In the genomic region with DNA sequence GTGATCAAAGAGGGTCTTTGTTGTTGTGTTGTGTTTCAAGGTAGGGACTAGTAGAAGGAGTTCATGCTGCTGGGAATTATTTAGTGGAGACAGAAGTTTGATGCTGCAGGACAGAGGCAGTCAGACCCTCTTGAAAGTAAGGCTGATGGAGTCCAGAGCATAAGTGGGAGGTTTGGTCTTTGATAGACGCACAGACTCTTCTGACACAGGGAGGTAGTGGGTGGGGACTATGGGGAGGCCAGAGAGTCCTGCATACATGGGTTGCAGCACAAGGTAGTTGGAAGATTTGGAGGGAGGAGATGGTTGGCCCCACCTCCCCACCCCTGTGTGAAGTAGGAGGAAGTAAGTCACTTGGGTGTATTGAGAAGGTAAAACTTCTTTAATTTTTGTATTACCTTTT, we compare ENCODE assay signal across 1 cellular context.
TF ChIP-seq lines count a peak whose summit lies in the region.

No MANE protein-coding gene starts in this region.

TF ChIP-seq in GM23338, 12 proteins besides CTCF, POLR2A, EP300 and RAD21 (continued from another document):
- TF ChIP-seq, protein P1, sequence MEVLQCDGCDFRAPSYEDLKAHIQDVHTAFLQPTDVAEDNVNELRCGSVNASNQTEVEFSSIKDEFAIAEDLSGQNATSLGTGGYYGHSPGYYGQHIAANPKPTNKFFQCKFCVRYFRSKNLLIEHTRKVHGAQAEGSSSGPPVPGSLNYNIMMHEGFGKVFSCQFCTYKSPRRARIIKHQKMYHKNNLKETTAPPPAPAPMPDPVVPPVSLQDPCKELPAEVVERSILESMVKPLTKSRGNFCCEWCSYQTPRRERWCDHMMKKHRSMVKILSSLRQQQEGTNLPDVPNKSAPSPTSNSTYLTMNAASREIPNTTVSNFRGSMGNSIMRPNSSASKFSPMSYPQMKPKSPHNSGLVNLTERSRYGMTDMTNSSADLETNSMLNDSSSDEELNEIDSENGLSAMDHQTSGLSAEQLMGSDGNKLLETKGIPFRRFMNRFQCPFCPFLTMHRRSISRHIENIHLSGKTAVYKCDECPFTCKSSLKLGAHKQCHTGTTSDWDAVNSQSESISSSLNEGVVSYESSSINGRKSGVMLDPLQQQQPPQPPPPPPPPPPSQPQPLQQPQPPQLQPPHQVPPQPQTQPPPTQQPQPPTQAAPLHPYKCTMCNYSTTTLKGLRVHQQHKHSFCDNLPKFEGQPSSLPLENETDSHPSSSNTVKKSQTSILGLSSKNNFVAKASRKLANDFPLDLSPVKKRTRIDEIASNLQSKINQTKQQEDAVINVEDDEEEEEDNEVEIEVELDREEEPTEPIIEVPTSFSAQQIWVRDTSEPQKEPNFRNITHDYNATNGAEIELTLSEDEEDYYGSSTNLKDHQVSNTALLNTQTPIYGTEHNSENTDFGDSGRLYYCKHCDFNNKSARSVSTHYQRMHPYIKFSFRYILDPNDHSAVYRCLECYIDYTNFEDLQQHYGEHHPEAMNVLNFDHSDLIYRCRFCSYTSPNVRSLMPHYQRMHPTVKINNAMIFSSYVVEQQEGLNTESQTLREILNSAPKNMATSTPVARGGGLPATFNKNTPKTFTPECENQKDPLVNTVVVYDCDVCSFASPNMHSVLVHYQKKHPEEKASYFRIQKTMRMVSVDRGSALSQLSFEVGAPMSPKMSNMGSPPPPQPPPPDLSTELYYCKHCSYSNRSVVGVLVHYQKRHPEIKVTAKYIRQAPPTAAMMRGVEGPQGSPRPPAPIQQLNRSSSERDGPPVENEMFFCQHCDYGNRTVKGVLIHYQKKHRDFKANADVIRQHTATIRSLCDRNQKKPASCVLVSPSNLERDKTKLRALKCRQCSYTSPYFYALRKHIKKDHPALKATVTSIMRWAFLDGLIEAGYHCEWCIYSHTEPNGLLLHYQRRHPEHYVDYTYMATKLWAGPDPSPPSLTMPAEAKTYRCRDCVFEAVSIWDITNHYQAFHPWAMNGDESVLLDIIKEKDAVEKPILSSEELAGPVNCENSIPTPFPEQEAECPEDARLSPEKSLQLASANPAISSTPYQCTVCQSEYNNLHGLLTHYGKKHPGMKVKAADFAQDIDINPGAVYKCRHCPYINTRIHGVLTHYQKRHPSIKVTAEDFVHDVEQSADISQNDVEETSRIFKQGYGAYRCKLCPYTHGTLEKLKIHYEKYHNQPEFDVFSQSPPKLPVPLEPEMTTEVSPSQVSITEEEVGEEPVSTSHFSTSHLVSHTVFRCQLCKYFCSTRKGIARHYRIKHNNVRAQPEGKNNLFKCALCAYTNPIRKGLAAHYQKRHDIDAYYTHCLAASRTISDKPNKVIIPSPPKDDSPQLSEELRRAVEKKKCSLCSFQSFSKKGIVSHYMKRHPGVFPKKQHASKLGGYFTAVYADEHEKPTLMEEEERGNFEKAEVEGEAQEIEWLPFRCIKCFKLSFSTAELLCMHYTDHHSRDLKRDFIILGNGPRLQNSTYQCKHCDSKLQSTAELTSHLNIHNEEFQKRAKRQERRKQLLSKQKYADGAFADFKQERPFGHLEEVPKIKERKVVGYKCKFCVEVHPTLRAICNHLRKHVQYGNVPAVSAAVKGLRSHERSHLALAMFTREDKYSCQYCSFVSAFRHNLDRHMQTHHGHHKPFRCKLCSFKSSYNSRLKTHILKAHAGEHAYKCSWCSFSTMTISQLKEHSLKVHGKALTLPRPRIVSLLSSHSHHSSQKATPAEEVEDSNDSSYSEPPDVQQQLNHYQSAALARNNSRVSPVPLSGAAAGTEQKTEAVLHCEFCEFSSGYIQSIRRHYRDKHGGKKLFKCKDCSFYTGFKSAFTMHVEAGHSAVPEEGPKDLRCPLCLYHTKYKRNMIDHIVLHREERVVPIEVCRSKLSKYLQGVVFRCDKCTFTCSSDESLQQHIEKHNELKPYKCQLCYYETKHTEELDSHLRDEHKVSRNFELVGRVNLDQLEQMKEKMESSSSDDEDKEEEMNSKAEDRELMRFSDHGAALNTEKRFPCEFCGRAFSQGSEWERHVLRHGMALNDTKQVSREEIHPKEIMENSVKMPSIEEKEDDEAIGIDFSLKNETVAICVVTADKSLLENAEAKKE (CRISPR knock-in tag; IDR thresholded peaks at IDR 0.05), result no peak
- TF ChIP-seq EZH2 (IDR thresholded peaks at IDR 0.05; ENCODE audit: low read depth, unreplicated experiment) (no peak), NANOG (IDR thresholded peaks at IDR 0.05; ENCODE audit: borderline replicate concordance) (no peak), ZNF331 (CRISPR knock-in tag; IDR thresholded peaks at IDR 0.05; ENCODE audit: low read depth) (no peak), STAT1 (IDR thresholded peaks at IDR 0.05; ENCODE audit: unreplicated experiment) (no peak), EZH2phosphoT487 (IDR thresholded peaks at IDR 0.05; ENCODE audit: unreplicated experiment) (no peak), JUNB (IDR thresholded peaks at IDR 0.05; ENCODE audit: unreplicated experiment) (no peak), POLR2AphosphoS5 (IDR thresholded peaks at IDR 0.05; ENCODE audit: low read depth) (no peak)
- TF ChIP-seq, protein P2, sequence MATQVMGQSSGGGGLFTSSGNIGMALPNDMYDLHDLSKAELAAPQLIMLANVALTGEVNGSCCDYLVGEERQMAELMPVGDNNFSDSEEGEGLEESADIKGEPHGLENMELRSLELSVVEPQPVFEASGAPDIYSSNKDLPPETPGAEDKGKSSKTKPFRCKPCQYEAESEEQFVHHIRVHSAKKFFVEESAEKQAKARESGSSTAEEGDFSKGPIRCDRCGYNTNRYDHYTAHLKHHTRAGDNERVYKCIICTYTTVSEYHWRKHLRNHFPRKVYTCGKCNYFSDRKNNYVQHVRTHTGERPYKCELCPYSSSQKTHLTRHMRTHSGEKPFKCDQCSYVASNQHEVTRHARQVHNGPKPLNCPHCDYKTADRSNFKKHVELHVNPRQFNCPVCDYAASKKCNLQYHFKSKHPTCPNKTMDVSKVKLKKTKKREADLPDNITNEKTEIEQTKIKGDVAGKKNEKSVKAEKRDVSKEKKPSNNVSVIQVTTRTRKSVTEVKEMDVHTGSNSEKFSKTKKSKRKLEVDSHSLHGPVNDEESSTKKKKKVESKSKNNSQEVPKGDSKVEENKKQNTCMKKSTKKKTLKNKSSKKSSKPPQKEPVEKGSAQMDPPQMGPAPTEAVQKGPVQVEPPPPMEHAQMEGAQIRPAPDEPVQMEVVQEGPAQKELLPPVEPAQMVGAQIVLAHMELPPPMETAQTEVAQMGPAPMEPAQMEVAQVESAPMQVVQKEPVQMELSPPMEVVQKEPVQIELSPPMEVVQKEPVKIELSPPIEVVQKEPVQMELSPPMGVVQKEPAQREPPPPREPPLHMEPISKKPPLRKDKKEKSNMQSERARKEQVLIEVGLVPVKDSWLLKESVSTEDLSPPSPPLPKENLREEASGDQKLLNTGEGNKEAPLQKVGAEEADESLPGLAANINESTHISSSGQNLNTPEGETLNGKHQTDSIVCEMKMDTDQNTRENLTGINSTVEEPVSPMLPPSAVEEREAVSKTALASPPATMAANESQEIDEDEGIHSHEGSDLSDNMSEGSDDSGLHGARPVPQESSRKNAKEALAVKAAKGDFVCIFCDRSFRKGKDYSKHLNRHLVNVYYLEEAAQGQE (IDR thresholded peaks at IDR 0.05; ENCODE audit: unreplicated experiment), result no peak
